Comparison of ENCODE assay signal across 3 cellular contexts in genomic region chr20:63650486-63650885, GRCh38. TPM values are rescaled to one million over a fixed set of nuclear protein-coding genes. Genes with fewer than 3 reads are reported as not detected.
"Had no signal": no experiment of that assay in that cellular context is flagged by ENCODE, and none has a peak within 500 bp of the region (broad histone marks: within the 10 kb centered on the region; RNA-seq: fewer than 3 reads in every experiment).

No MANE protein-coding gene starts in this region.

RNA-seq across cellular contexts. Expression of gene TNFRSF6B, which starts 46.0 kb away (rescaled TPM):
- total RNA-seq: H1, H7, H9 had no signal
